ENCODE assay signal across 27 cellular contexts in the genomic region with DNA sequence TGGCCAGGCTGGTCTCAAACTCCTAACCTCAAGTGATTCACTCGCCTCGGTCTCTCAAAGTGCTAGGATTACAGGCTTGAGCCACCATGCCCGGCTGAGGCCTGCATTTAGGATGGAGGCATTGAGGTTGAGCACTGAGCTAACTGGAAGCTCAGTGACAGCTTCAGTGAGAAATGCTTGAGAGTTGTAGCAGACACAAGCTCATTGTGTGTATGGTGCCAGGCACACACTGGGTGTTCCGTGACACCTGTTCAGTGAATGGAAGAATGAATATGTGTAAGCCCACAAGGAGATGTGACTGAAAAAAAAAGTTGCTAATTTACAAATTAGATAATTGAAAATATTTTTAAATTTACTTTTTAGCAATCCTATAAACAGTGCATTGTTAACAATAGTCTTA. TPM values are rescaled to one million over a fixed set of nuclear protein-coding genes. Genes with fewer than 3 reads are reported as not detected.
"Had no signal": no experiment of that assay in that cellular context is flagged by ENCODE, and none has a peak within 500 bp of the region (broad histone marks: within the 10 kb centered on the region; RNA-seq: fewer than 3 reads in every experiment).

No MANE protein-coding gene starts in this region.

- DNase-seq: activated B cell treated with CpG ODN at 0.5 μM for 24 hours; activated CD4-positive, alpha-beta T cell treated with anti-CD3 and anti-CD28 coated beads for 1 hour; activated CD4-positive, alpha-beta T cell treated with anti-CD3 and anti-CD28 coated beads, Interleukin-2, amount 10 ng/mL, durations not matched to agents 24 days and 14 days; activated CD4-positive, alpha-beta T cell treated with anti-CD3 and anti-CD28 coated beads, Interleukin-2, amount 50 U/mL, for 48 hours; activated CD8-positive, alpha-beta memory T cell treated with anti-CD3 and anti-CD28 coated beads, Interleukin-2, amount 10 ng/mL, durations not matched to agents 7 days and 5 days; activated effector memory CD4-positive, alpha-beta T cell treated with Interleukin-2 at 50 U/mL for 16 hours; activated naive CD4-positive, alpha-beta T cell treated with Interleukin-2 at 50 U/mL for 16 hours; activated T-cell treated with anti-CD3 and anti-CD28 coated beads, Interleukin-2, amount 50 U/mL, for 24 hours; KG1; NCI-H1092; NCI-H1417; NCI-H1930; NCI-H2171 treated with DMSO at 0.1 percent for 48 hours; NCI-H226; NCI-H526; NCI-H82; SIG-M5; T-cell; T-helper 2 cell; T1000 had no signal

- ATAC-seq: activated CD8-positive, alpha-beta memory T cell treated with anti-CD3 and anti-CD28 coated beads, Interleukin-2, amount 10 ng/mL, durations not matched to agents 7 days and 5 days; T-cell had no signal

RNA-seq across cellular contexts. Expression of a gene that starts 21.8 kb away (rescaled TPM):
- total RNA-seq: activated B cell treated with CpG ODN at 0.5 μM for 24 hours; activated CD8-positive, alpha-beta memory T cell treated with anti-CD3 and anti-CD28 coated beads, Interleukin-2, amount 10 ng/mL, durations not matched to agents 7 days and 5 days; activated T-helper 1 cell treated with anti-CD3 and anti-CD28 coated beads, Interleukin-12 subunit alpha, Interleukin-12 subunit beta, Interleukin-2, Interleukin-4 antibody, amounts not matched to agents 30 ng/mL and 10 ng/mL and 1 ng/mL, durations not matched to agents 14 hours and 24 hours and 36 hours; NCI-H460 had no signal

RNA-seq across cellular contexts. Expression of a gene that starts 48.7 kb away (rescaled TPM):
- total RNA-seq: activated B cell treated with CpG ODN at 0.5 μM for 24 hours; activated CD4-positive, alpha-beta T cell treated with anti-CD3 and anti-CD28 coated beads, Interleukin-2, amount 10 ng/mL, durations not matched to agents 24 days and 14 days; activated CD8-positive, alpha-beta memory T cell treated with anti-CD3 and anti-CD28 coated beads, Interleukin-2, amount 10 ng/mL, durations not matched to agents 7 days and 5 days; activated T-helper 1 cell treated with anti-CD3 and anti-CD28 coated beads, Interleukin-12 subunit alpha, Interleukin-12 subunit beta, Interleukin-2, Interleukin-4 antibody, amounts not matched to agents 30 ng/mL and 10 ng/mL and 1 ng/mL, durations not matched to agents 14 hours and 24 hours and 36 hours; cardiac septum; LHCN-M2; M059J; NCI-H460; OCI-LY7; RPMI7951; T-cell had no signal

RNA-seq across cellular contexts. Expression of a gene that starts 50.1 kb away (rescaled TPM):
- total RNA-seq: activated B cell treated with CpG ODN at 0.5 μM for 24 hours; activated CD4-positive, alpha-beta T cell treated with anti-CD3 and anti-CD28 coated beads, Interleukin-2, amount 10 ng/mL, durations not matched to agents 24 days and 14 days; activated CD8-positive, alpha-beta memory T cell treated with anti-CD3 and anti-CD28 coated beads, Interleukin-2, amount 10 ng/mL, durations not matched to agents 7 days and 5 days; activated T-helper 1 cell treated with anti-CD3 and anti-CD28 coated beads, Interleukin-12 subunit alpha, Interleukin-12 subunit beta, Interleukin-2, Interleukin-4 antibody, amounts not matched to agents 30 ng/mL and 10 ng/mL and 1 ng/mL, durations not matched to agents 14 hours and 24 hours and 36 hours; OCI-LY7 had no signal
